20 cellular contexts compared by ENCODE assay signal in genomic region chr17:1820518-1821252, GRCh38. TPM values are rescaled to one million over a fixed set of nuclear protein-coding genes. Genes with fewer than 3 reads are reported as not detected.
DNase-seq lines count a peak whose midpoint lies in the region; ATAC-seq and TF ChIP-seq lines count a peak whose summit lies in the region.
"Had no signal": no experiment of that assay in that cellular context is flagged by ENCODE, and none has a peak within 500 bp of the region (broad histone marks: within the 10 kb centered on the region; RNA-seq: fewer than 3 reads in every experiment).

No MANE protein-coding gene starts in this region.

- no peak for ATAC-seq in activated CD8-positive, alpha-beta T cell treated with anti-CD3 and anti-CD28 coated beads, Interleukin-2, amount 10 ng/mL, durations not matched to agents 7 days and 5 days
- ATAC-seq in activated CD8-positive, alpha-beta T cell treated with anti-CD3 and anti-CD28 coated beads for 36 hours: no peak
- peak; percentile 44 for ATAC-seq in stimulated activated memory B cell treated with anti-CD40 and anti-IgM and Interleukin-4, amounts not matched to agents 10 μg/mL and 1 μg/mL and 100 μg/mL, for 72 hours

- H3K4me2 ChIP-seq in SU-DHL-6 (ENCODE audit: low read depth, low read length, poor library complexity, severe bottlenecking) (peak overlapping the region; percentile 47), MM.1S (ENCODE audit: low read depth, low read length) (no peak overlapping the region)

- TF ChIP-seq CTCF in activated CD8-positive, alpha-beta T cell treated with anti-CD3 and anti-CD28 coated beads for 36 hours (IDR thresholded peaks at IDR 0.05): no peak
- TF ChIP-seq CTCF in SU-DHL-6 (IDR thresholded peaks at IDR 0.05; ENCODE audit: insufficient read depth, low read length, poor library complexity, severe bottlenecking) (no peak), MM.1S (IDR thresholded peaks at IDR 0.05; ENCODE audit: low read length) (no peak)

- H3K27ac ChIP-seq in SU-DHL-6 (ENCODE audit: low read depth, low read length): peak overlapping the region; percentile 13
- H3K27ac ChIP-seq in MM.1S (ENCODE audit: low read length): no peak overlapping the region
- H3K27ac ChIP-seq in substantia nigra (ENCODE audit: low read depth, low read length, poor library complexity, severe bottlenecking): no peak overlapping the region
- H3K27ac ChIP-seq: brain microvascular endothelial cell, coronary artery had no signal

- H3K4me3 Mint-ChIP-seq in activated CD8-positive, alpha-beta T cell treated with anti-CD3 and anti-CD28 coated beads, Interleukin-2, amount 10 ng/mL, durations not matched to agents 7 days and 5 days: no peak overlapping the region
- no peak overlapping the region for H3K4me3 Mint-ChIP-seq in activated CD8-positive, alpha-beta T cell treated with anti-CD3 and anti-CD28 coated beads for 36 hours
- no peak overlapping the region for H3K4me3 Mint-ChIP-seq in immature natural killer cell
- H3K4me3 Mint-ChIP-seq in stimulated activated memory B cell treated with anti-CD40 and anti-IgM and Interleukin-4, amounts not matched to agents 10 μg/mL and 1 μg/mL and 100 μg/mL, for 72 hours: peak overlapping the region; percentile 33
- H3K4me3 Mint-ChIP-seq: activated CD4-positive, alpha-beta T cell treated with anti-CD3 and anti-CD28 coated beads, Interleukin-2, amount 10 ng/mL, durations not matched to agents 7 days and 5 days; stimulated activated naive CD8-positive, alpha-beta T cell treated with anti-CD3 and anti-CD28 coated beads, Interleukin-15, Interleukin-2, amounts not matched to agents 100 ng/mL and 50 ng/mL, for 24 hours had no signal

- H3K4me1 ChIP-seq in MM.1S (ENCODE audit: low read length): peaks cover 10% of the 10 kb centered on the region

- peaks cover 42% of the 10 kb centered on the region for H3K36me3 Mint-ChIP-seq in activated CD8-positive, alpha-beta T cell treated with anti-CD3 and anti-CD28 coated beads, Interleukin-2, amount 10 ng/mL, durations not matched to agents 7 days and 5 days (ENCODE audit: low read depth)
- H3K36me3 Mint-ChIP-seq in activated CD8-positive, alpha-beta T cell treated with anti-CD3 and anti-CD28 coated beads for 36 hours (ENCODE audit: low read depth): peaks cover 23% of the 10 kb centered on the region
- peaks cover 5 to 21% (median 6%) of the 10 kb centered on the region in 3 donors for H3K36me3 Mint-ChIP-seq in immature natural killer cell
- H3K36me3 Mint-ChIP-seq in stimulated activated memory B cell treated with anti-CD40 and anti-IgM and Interleukin-4, amounts not matched to agents 10 μg/mL and 1 μg/mL and 100 μg/mL, for 72 hours: peaks cover 34% of the 10 kb centered on the region

- H3K36me3 ChIP-seq in SU-DHL-6 (ENCODE audit: low read length) (no peaks in the 10 kb centered on the region; the same call in 1 of the 2 replicates), MM.1S (replicated peaks; ENCODE audit: insufficient read depth, low read length) (no peaks in the 10 kb centered on the region)
- H3K36me3 ChIP-seq: brain microvascular endothelial cell had no signal

- peak overlapping the region; percentile 12 for H3K27ac Mint-ChIP-seq in activated CD8-positive, alpha-beta T cell treated with anti-CD3 and anti-CD28 coated beads, Interleukin-2, amount 10 ng/mL, durations not matched to agents 7 days and 5 days
- no peak overlapping the region for H3K27ac Mint-ChIP-seq in activated CD8-positive, alpha-beta T cell treated with anti-CD3 and anti-CD28 coated beads for 36 hours
- peak overlapping the region in 5 of 6 donors; percentile 55 to 98 (median 65) for H3K27ac Mint-ChIP-seq in immature natural killer cell
- peak overlapping the region; percentile 86 for H3K27ac Mint-ChIP-seq in stimulated activated memory B cell treated with anti-CD40 and anti-IgM and Interleukin-4, amounts not matched to agents 10 μg/mL and 1 μg/mL and 100 μg/mL, for 72 hours
- H3K27ac Mint-ChIP-seq: activated CD4-positive, alpha-beta T cell treated with anti-CD3 and anti-CD28 coated beads, Interleukin-2, amount 10 ng/mL, durations not matched to agents 7 days and 5 days; stimulated activated naive CD8-positive, alpha-beta T cell treated with anti-CD3 and anti-CD28 coated beads, Interleukin-15, Interleukin-2, amounts not matched to agents 100 ng/mL and 50 ng/mL, for 24 hours had no signal

- H3K9ac ChIP-seq in SU-DHL-6 (ENCODE audit: low read length) (0 out of 2 replicates have a peak overlapping the region, but pooled peaks have one; percentile 17), MM.1S (ENCODE audit: low read length) (no peak overlapping the region)

- no peak for DNase-seq in activated CD8-positive, alpha-beta T cell treated with anti-CD3 and anti-CD28 coated beads, Interleukin-2, amount 10 ng/mL, durations not matched to agents 7 days and 5 days
- DNase-seq in activated CD8-positive, alpha-beta T cell treated with anti-CD3 and anti-CD28 coated beads for 36 hours: no peak
- DNase-seq in immature natural killer cell (no peak), MM.1S (no peak), COR-L47 (lab: John Stamatoyannopoulos, UW) (no peak), substantia nigra (lab: John Stamatoyannopoulos, UW) (no peak)
- DNase-seq: activated CD4-positive, alpha-beta T cell treated with anti-CD3 and anti-CD28 coated beads, Interleukin-2, amount 10 ng/mL, durations not matched to agents 7 days and 5 days; activated naive CD4-positive, alpha-beta T cell treated with Interleukin-2 at 50 U/mL for 16 hours; brain microvascular endothelial cell; EL; head of caudate nucleus; NCI-H1105; NCI-H2107; NCI-H524 treated with DMSO at 0.1 percent for 48 hours; Right ventricle myocardium superior; stimulated activated CD4-positive, alpha-beta T cell treated with anti-CD3 and anti-CD28 coated beads, Interleukin-2, amount 100 ng/mL, for 24 hours had no signal

- no peaks in the 10 kb centered on the region for H3K9me3 Mint-ChIP-seq in activated CD8-positive, alpha-beta T cell treated with anti-CD3 and anti-CD28 coated beads, Interleukin-2, amount 10 ng/mL, durations not matched to agents 7 days and 5 days (ENCODE audit: insufficient read depth)
- H3K9me3 Mint-ChIP-seq in activated CD8-positive, alpha-beta T cell treated with anti-CD3 and anti-CD28 coated beads for 36 hours: no peaks in the 10 kb centered on the region
- no peaks in the 10 kb centered on the region for H3K9me3 Mint-ChIP-seq in immature natural killer cell
- H3K9me3 Mint-ChIP-seq in stimulated activated memory B cell treated with anti-CD40 and anti-IgM and Interleukin-4, amounts not matched to agents 10 μg/mL and 1 μg/mL and 100 μg/mL, for 72 hours: no peaks in the 10 kb centered on the region
- H3K9me3 Mint-ChIP-seq: stimulated activated naive CD8-positive, alpha-beta T cell treated with anti-CD3 and anti-CD28 coated beads, Interleukin-15, Interleukin-2, amounts not matched to agents 100 ng/mL and 50 ng/mL, for 24 hours had no signal

- intact Hi-C loops in activated CD8-positive, alpha-beta T cell treated with anti-CD3 and anti-CD28 coated beads for 36 hours (cut with micrococcal nuclease): no loop called here

- H3K9me2 ChIP-seq in SU-DHL-6 (replicated peaks; ENCODE audit: insufficient read depth, low read length) (no peaks in the 10 kb centered on the region), MM.1S (replicated peaks; ENCODE audit: insufficient read depth, low read length) (no peaks in the 10 kb centered on the region)

- peaks cover 23% of the 10 kb centered on the region for H3K4me1 Mint-ChIP-seq in activated CD8-positive, alpha-beta T cell treated with anti-CD3 and anti-CD28 coated beads, Interleukin-2, amount 10 ng/mL, durations not matched to agents 7 days and 5 days (ENCODE audit: low read depth)
- peaks cover 19% of the 10 kb centered on the region for H3K4me1 Mint-ChIP-seq in activated CD8-positive, alpha-beta T cell treated with anti-CD3 and anti-CD28 coated beads for 36 hours (ENCODE audit: low read depth)
- H3K4me1 Mint-ChIP-seq in immature natural killer cell: peaks cover 23 to 34% of the 10 kb centered on the region in 2 donors
- peaks cover 15% of the 10 kb centered on the region for H3K4me1 Mint-ChIP-seq in stimulated activated memory B cell treated with anti-CD40 and anti-IgM and Interleukin-4, amounts not matched to agents 10 μg/mL and 1 μg/mL and 100 μg/mL, for 72 hours

- H3F3A ChIP-seq in SU-DHL-6 (ENCODE audit: insufficient read depth) (no peaks in the 10 kb centered on the region), MM.1S (ENCODE audit: insufficient read depth, low read length) (peaks cover 9% of the 10 kb centered on the region)

- H3K4me3 ChIP-seq in SU-DHL-6 (ENCODE audit: insufficient read depth, low read length, poor library complexity, severe bottlenecking) (no peak overlapping the region), MM.1S (ENCODE audit: low read length) (no peak overlapping the region)
- H3K4me3 ChIP-seq: coronary artery had no signal

- H4K20me1 ChIP-seq in SU-DHL-6 (ENCODE audit: low read depth, low read length) (no peaks in the 10 kb centered on the region), MM.1S (ENCODE audit: insufficient read depth, low read length) (no peaks in the 10 kb centered on the region)

- H2AFZ ChIP-seq in SU-DHL-6 (ENCODE audit: low read depth, low read length, severe bottlenecking): no peak overlapping the region
- H2AFZ ChIP-seq in MM.1S (ENCODE audit: low read length): no peak overlapping the region

- H3K79me2 ChIP-seq in SU-DHL-6 (ENCODE audit: insufficient read depth, low read length) (peaks cover 45% of the 10 kb centered on the region), MM.1S (ENCODE audit: low read length) (peaks cover 7% of the 10 kb centered on the region)

- H3K27me3 ChIP-seq in SU-DHL-6 (ENCODE audit: low read length) (no peaks in the 10 kb centered on the region), MM.1S (replicated peaks; ENCODE audit: insufficient read depth, low read length) (no peaks in the 10 kb centered on the region)
- H3K27me3 ChIP-seq: brain microvascular endothelial cell had no signal

- H3K27me3 Mint-ChIP-seq in activated CD8-positive, alpha-beta T cell treated with anti-CD3 and anti-CD28 coated beads, Interleukin-2, amount 10 ng/mL, durations not matched to agents 7 days and 5 days (ENCODE audit: low read depth): no peaks in the 10 kb centered on the region
- no peaks in the 10 kb centered on the region for H3K27me3 Mint-ChIP-seq in activated CD8-positive, alpha-beta T cell treated with anti-CD3 and anti-CD28 coated beads for 36 hours
- peaks cover 0 to 8% (median 4%) of the 10 kb centered on the region in 3 donors for H3K27me3 Mint-ChIP-seq in immature natural killer cell (ENCODE audit: low read depth in 3 of 3)
- no peaks in the 10 kb centered on the region for H3K27me3 Mint-ChIP-seq in stimulated activated memory B cell treated with anti-CD40 and anti-IgM and Interleukin-4, amounts not matched to agents 10 μg/mL and 1 μg/mL and 100 μg/mL, for 72 hours
- H3K27me3 Mint-ChIP-seq: activated CD4-positive, alpha-beta T cell treated with anti-CD3 and anti-CD28 coated beads, Interleukin-2, amount 10 ng/mL, durations not matched to agents 7 days and 5 days; stimulated activated naive CD8-positive, alpha-beta T cell treated with anti-CD3 and anti-CD28 coated beads, Interleukin-15, Interleukin-2, amounts not matched to agents 100 ng/mL and 50 ng/mL, for 24 hours had no signal

- H3K9me3 ChIP-seq in SU-DHL-6 (ENCODE audit: insufficient read depth, low read length): no peaks in the 10 kb centered on the region
- no peaks in the 10 kb centered on the region for H3K9me3 ChIP-seq in MM.1S (replicated peaks; ENCODE audit: insufficient read depth, low read length)

- POLR2A ChIA-PET in activated CD8-positive, alpha-beta T cell treated with anti-CD3 and anti-CD28 coated beads, Interleukin-2, amount 10 ng/mL, durations not matched to agents 7 days and 5 days (lab: Charles Lee): no interaction called here
- POLR2A ChIA-PET in activated CD8-positive, alpha-beta T cell treated with anti-CD3 and anti-CD28 coated beads for 36 hours (lab: Charles Lee): interaction anchor here (1.0 kb wide), 1 partner anchor 9 kb away, joined by 4 read pairs; the partner anchor contains the start of genes RPA1 and SMYD4

- CTCF ChIA-PET in activated CD8-positive, alpha-beta T cell treated with anti-CD3 and anti-CD28 coated beads, Interleukin-2, amount 10 ng/mL, durations not matched to agents 7 days and 5 days (lab: Charles Lee): no interaction called here
- CTCF ChIA-PET in activated CD8-positive, alpha-beta T cell treated with anti-CD3 and anti-CD28 coated beads for 36 hours (lab: Charles Lee): interaction anchor here (0.9 kb wide), 2 partner anchors 14 to 44 kb away, joined by 3 to 4 read pairs; no protein-coding TSS in a partner anchor

RNA-seq across cellular contexts. Expression of gene SMYD4, which starts 9.0 kb away (rescaled TPM):
- total RNA-seq in activated CD8-positive, alpha-beta T cell treated with anti-CD3 and anti-CD28 coated beads, Interleukin-2, amount 10 ng/mL, durations not matched to agents 7 days and 5 days: 10 to 100 TPM; 40.3 to 41.7 TPM
- 10 to 100 TPM; 22.2 to 22.7 TPM for total RNA-seq in activated CD8-positive, alpha-beta T cell treated with anti-CD3 and anti-CD28 coated beads for 36 hours
- 10 to 100 TPM in 1 of 3 donors, 1 to 10 TPM in 2; 7.8 to 17.5 (median 8.2) TPM for polyA plus RNA-seq in immature natural killer cell

RNA-seq across cellular contexts. Expression of gene RPA1, which starts 9.1 kb away (rescaled TPM):
- 100 to 1,000 TPM; 314 to 325 TPM for total RNA-seq in activated CD8-positive, alpha-beta T cell treated with anti-CD3 and anti-CD28 coated beads, Interleukin-2, amount 10 ng/mL, durations not matched to agents 7 days and 5 days
- total RNA-seq in activated CD8-positive, alpha-beta T cell treated with anti-CD3 and anti-CD28 coated beads for 36 hours: 100 to 1,000 TPM; 189 to 197 TPM
- polyA plus RNA-seq in immature natural killer cell: 100 to 1,000 TPM in 1 of 3 donors, 10 to 100 TPM in 2; 82.6 to 102 (median 89.4) TPM

RNA-seq across cellular contexts. Expression of gene SERPINF1, which starts 58.8 kb away (rescaled TPM):
- total RNA-seq in activated CD8-positive, alpha-beta T cell treated with anti-CD3 and anti-CD28 coated beads, Interleukin-2, amount 10 ng/mL, durations not matched to agents 7 days and 5 days: 1 to 10 TPM; 3.9 to 6.0 TPM
- total RNA-seq in activated CD8-positive, alpha-beta T cell treated with anti-CD3 and anti-CD28 coated beads for 36 hours: 1 to 10 TPM; 6.8 to 6.9 TPM
- 1 to 10 TPM; 2.1 to 9.6 (median 3.3) TPM for polyA plus RNA-seq in immature natural killer cell
